Comparison of ENCODE assay signal across 10 cellular contexts in the genomic region with DNA sequence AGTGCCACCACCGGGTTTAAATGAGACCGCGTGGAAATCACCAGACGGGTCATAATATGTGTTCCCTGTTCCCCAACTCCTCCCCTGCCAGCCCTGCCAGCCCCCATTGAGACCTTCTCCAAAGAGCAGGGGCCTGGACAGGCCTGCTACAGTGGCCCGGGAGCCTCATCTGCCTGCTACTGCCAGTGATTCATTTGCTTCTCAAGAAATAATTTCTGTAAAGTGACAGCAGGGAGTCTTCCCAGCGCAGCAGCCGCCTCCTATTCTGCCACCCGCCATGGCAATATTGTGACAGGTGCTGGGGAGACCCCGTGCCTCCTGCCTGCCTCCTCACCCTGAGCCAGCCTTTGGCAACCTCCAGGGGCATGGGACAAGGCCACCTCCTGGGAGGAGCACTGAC. TPM values are rescaled to one million over a fixed set of nuclear protein-coding genes. Genes with fewer than 3 reads are reported as not detected.
DNase-seq lines count a peak whose midpoint lies in the region; ATAC-seq, FAIRE-seq and TF ChIP-seq lines count a peak whose summit lies in the region.
"Had no signal": no experiment of that assay in that cellular context is flagged by ENCODE, and none has a peak within 500 bp of the region (broad histone marks: within the 10 kb centered on the region; RNA-seq: fewer than 3 reads in every experiment).

No MANE protein-coding gene starts in this region.

- TF ChIP-seq EP300 in H1 (IDR thresholded peaks at IDR 0.05; ENCODE audit: borderline replicate concordance in 1 of 2, low read depth in 2 of 2, low read length in 2 of 2): no peak

- H3K9ac ChIP-seq in H1 (replicated peaks in 1 of 4; ENCODE audit: extremely low read depth in 1 of 4, low read depth in 3 of 4, low read length in 3 of 4): no peak overlapping the region

- H3K9me3 ChIP-seq in CD4-positive, alpha-beta T cell (ENCODE audit: control insufficient read depth, low read length): no peaks in the 10 kb centered on the region
- no peaks in the 10 kb centered on the region for H3K9me3 ChIP-seq in H1 (ENCODE audit: insufficient read depth in 2 of 2, low read depth in 1 of 2, low read length in 1 of 2)
- H3K9me3 ChIP-seq in prostate gland: no peaks in the 10 kb centered on the region

- TF ChIP-seq RAD21 in H1 (IDR thresholded peaks at IDR 0.05 in 1 of 2, conservative IDR thresholded peaks at IDR 0.05 in 1 of 2; ENCODE audit: low read depth in 2 of 2, low read length in 2 of 2): no peak

- H2BK12ac ChIP-seq in H1 (ENCODE audit: low read depth, low read length): no peak overlapping the region

- peaks cover 95% of the 10 kb centered on the region for H3K4me1 Mint-ChIP-seq in CD4-positive, alpha-beta T cell (ENCODE audit: low read depth)
- H3K4me1 Mint-ChIP-seq in T-cell: peaks cover 90 to 92% (median 90%) of the 10 kb centered on the region in 3 donors

- no peaks in the 10 kb centered on the region for H3K27me3 ChIP-seq in CD4-positive, alpha-beta T cell (ENCODE audit: control insufficient read depth, insufficient read depth, low read length)
- no peaks in the 10 kb centered on the region for H3K27me3 ChIP-seq in H1 (replicated peaks in 1 of 4; ENCODE audit: control insufficient read depth in 3 of 4, extremely low read depth in 1 of 4, insufficient read depth in 3 of 4, low read length in 3 of 4)
- no peaks in the 10 kb centered on the region for H3K27me3 ChIP-seq in prostate gland (replicated peaks; ENCODE audit: insufficient read depth)

- H4K91ac ChIP-seq in H1 (replicated peaks; ENCODE audit: insufficient read length, low read length): peak overlapping the region; percentile 39

- H3K23me2 ChIP-seq in H1 (ENCODE audit: low read depth, low read length): 0 out of 2 replicates have a peak, but pooled peaks cover 3% of the 10 kb centered on the region

- no peak overlapping the region for H3K18ac ChIP-seq in H1 (ENCODE audit: extremely low read depth, low read length)

- peak overlapping the region; percentile 34; the same call in 1 of the 2 replicates for H2BK15ac ChIP-seq in H1 (ENCODE audit: low read length)

- H3K36me3 Mint-ChIP-seq in CD4-positive, alpha-beta T cell (ENCODE audit: low read depth): peaks cover 12% of the 10 kb centered on the region
- peaks cover 5% of the 10 kb centered on the region for H3K36me3 Mint-ChIP-seq in T-cell

- POLR2A ChIA-PET in CD4-positive, alpha-beta T cell (lab: Charles Lee): interaction anchor here (1.5 to 5.5 kb wide), 3 partner anchors 10 to 20 kb away, joined by 9 to 100 read pairs (median 40); a partner anchor contains a TSS
- POLR2A ChIA-PET in T-cell (lab: Charles Lee): interaction anchor here in 1 of 2 donors (0.6 to 1.0 kb wide), 2 partner anchors 20 to 538 kb away, joined by 7 to 9 read pairs; a partner anchor contains a TSS
- POLR2A ChIA-PET in H1 (lab: Charles Lee; ENCODE audit: partially characterized antibody): interaction anchor here (2.9 kb wide), 2 partner anchors 9 to 11 kb away, joined by 12 to 28 read pairs; a partner anchor contains a TSS

- H3K4me3 ChIP-seq in H1 (ENCODE audit: extremely low read depth in 1 of 4, insufficient read depth in 2 of 4, low read depth in 3 of 4, low read length in 4 of 4): no peak overlapping the region
- H3K4me3 ChIP-seq in prostate gland: no peak overlapping the region

- no peak overlapping the region for H3K23ac ChIP-seq in H1 (ENCODE audit: insufficient read length)

- H2BK5ac ChIP-seq in H1 (ENCODE audit: low read depth, low read length): no peak overlapping the region

- no peak for FAIRE-seq in H1 (lab: Jason Lieb, UNC)
- FAIRE-seq: colon had no signal

- H2BK120ac ChIP-seq in H1 (replicated peaks; ENCODE audit: low read depth, low read length): no peak overlapping the region

- H4K20me1 ChIP-seq in H1 (replicated peaks in 1 of 2; ENCODE audit: control insufficient read depth in 1 of 2, insufficient read depth in 2 of 2, low read length in 2 of 2): no peaks in the 10 kb centered on the region

- no peak overlapping the region for H4K5ac ChIP-seq in H1 (ENCODE audit: insufficient read length, low read depth, low read length)

- H3K56ac ChIP-seq in H1 (replicated peaks; ENCODE audit: insufficient read length, low read depth, low read length): no peak overlapping the region

- H3K27ac Mint-ChIP-seq in CD4-positive, alpha-beta T cell: peak overlapping the region; percentile 99
- peak overlapping the region; percentile 99 for H3K27ac Mint-ChIP-seq in T-cell

- ATAC-seq in CD4-positive, alpha-beta T cell (ENCODE audit: poor library complexity): no peak
- ATAC-seq in T-cell (replicated peaks in 1 of 4): no peak

- TF ChIP-seq CTCF in CD4-positive, alpha-beta T cell (IDR thresholded peaks at IDR 0.05): no peak
- TF ChIP-seq CTCF in H1 (IDR thresholded peaks at IDR 0.05; ENCODE audit: control extremely low read depth in 1 of 3, insufficient read depth in 1 of 3, low read depth in 1 of 3, low read length in 3 of 3) (no peak), prostate gland (IDR thresholded peaks at IDR 0.05) (no peak)

- no peak for TF ChIP-seq POLR2A in H1 (IDR thresholded peaks at IDR 0.05; ENCODE audit: control extremely low read depth in 1 of 2, low read depth in 2 of 2, low read length in 2 of 2)
- TF ChIP-seq POLR2A in prostate gland (IDR thresholded peaks at IDR 0.05): no peak

- H2AFZ ChIP-seq in H1 (ENCODE audit: low read length): no peak overlapping the region

- H3K4ac ChIP-seq in H1 (replicated peaks; ENCODE audit: insufficient read length, low read depth, low read length): no peak overlapping the region

- H3K79me1 ChIP-seq in H1 (ENCODE audit: low read depth, low read length): no peaks in the 10 kb centered on the region

- H4K8ac ChIP-seq in H1 (ENCODE audit: extremely low read depth, insufficient read depth, low read length): no peak overlapping the region

- no peak overlapping the region for H3K4me2 ChIP-seq in H1 (ENCODE audit: insufficient read depth in 1 of 2, low read depth in 2 of 2, low read length in 2 of 2)

- no peaks in the 10 kb centered on the region for H3K79me2 ChIP-seq in H1 (ENCODE audit: control insufficient read depth in 1 of 2, insufficient read depth in 2 of 2, low read length in 2 of 2)

- no peaks in the 10 kb centered on the region for H3K9me3 Mint-ChIP-seq in CD4-positive, alpha-beta T cell
- no peaks in the 10 kb centered on the region for H3K9me3 Mint-ChIP-seq in T-cell

- H3K4me3 Mint-ChIP-seq in CD4-positive, alpha-beta T cell: peak overlapping the region; percentile 99
- peak overlapping the region; percentile 88 to 90 (median 89) for H3K4me3 Mint-ChIP-seq in T-cell

- WGBS in H1 (ENCODE audit: extremely low coverage in 1 of 2, insufficient coverage in 1 of 2, insufficient read length in 1 of 2, insufficient replicate concordance in 2 of 2, low coverage in 1 of 2, low lambda C conversion rate in 2 of 2, missing lambda C conversion rate in 1 of 2), 2 experiments: 91% methylated on average over 9 of the region's 9 CpGs; no CpG with 5 or more reads in 1 of the 2 experiments
- 88% methylated on average over 9 of the region's 9 CpGs for WGBS in prostate gland

- H2BK20ac ChIP-seq in H1 (ENCODE audit: low read length): no peak overlapping the region

- H3K14ac ChIP-seq in H1 (ENCODE audit: insufficient read length): no peak overlapping the region

- no peak for DNase-seq in CD4-positive, alpha-beta T cell
- DNase-seq in T-cell: no peak
- no peak for DNase-seq in H1 (ENCODE audit: low read depth in 1 of 2, low spot score in 2 of 2)
- DNase-seq in prostate gland (ENCODE audit: low spot score): no peak
- no peak for DNase-seq in KG1 (lab: John Stamatoyannopoulos, UW)
- DNase-seq in RPMI8226: no peak
- DNase-seq in OCI-M2 (lab: John Stamatoyannopoulos, UW; ENCODE audit: unreplicated experiment): no peak
- no peak for DNase-seq in NCI-H2107 treated with DMSO at 0.1 percent for 48 hours (lab: John Stamatoyannopoulos, UW; ENCODE audit: unreplicated experiment)
- DNase-seq: NCI-H510A had no signal

- H2AK5ac ChIP-seq in H1 (ENCODE audit: low read depth, low read length): no peak overlapping the region

- intact Hi-C loops in CD4-positive, alpha-beta T cell (cut with DNase I, micrococcal nuclease): no loop called here
- intact Hi-C loops in prostate gland (cut with DNase I): no loop called here

- CTCF ChIA-PET in CD4-positive, alpha-beta T cell (lab: Charles Lee): interaction anchor here (1.9 kb wide), 1 partner anchor 35 kb away, joined by 8 read pairs; no protein-coding TSS in a partner anchor
- CTCF ChIA-PET in T-cell (lab: Charles Lee) (no interaction called here), H1 (lab: Charles Lee; ENCODE audit: partially characterized antibody) (interaction anchor here (1.3 to 12.8 kb wide), 4 partner anchors 9 to 40 kb away, joined by 4 to 105 read pairs (median 37); a partner anchor contains a TSS)

- peak overlapping the region; percentile 95 for H3K27ac ChIP-seq in CD4-positive, alpha-beta T cell (ENCODE audit: low read depth, low read length)
- H3K27ac ChIP-seq in H1 (ENCODE audit: low read depth, low read length): no peak overlapping the region
- peak overlapping the region; percentile 17 to 91 for H3K27ac ChIP-seq in prostate gland

- H3K36me3 ChIP-seq in H1 (ENCODE audit: control insufficient read depth in 2 of 4, insufficient read depth in 4 of 4, low read length in 3 of 4) (no peaks in the 10 kb centered on the region), prostate gland (no peaks in the 10 kb centered on the region)

- H3K4me1 ChIP-seq in H1 (replicated peaks in 1 of 4; ENCODE audit: control insufficient read depth in 3 of 4, insufficient read depth in 4 of 4, low read length in 3 of 4): peaks cover 16 to 25% (median 20%) of the 10 kb centered on the region in 4 experiments
- peaks cover 48% of the 10 kb centered on the region for H3K4me1 ChIP-seq in prostate gland (replicated peaks)

- no peaks in the 10 kb centered on the region for H3K27me3 Mint-ChIP-seq in CD4-positive, alpha-beta T cell
- H3K27me3 Mint-ChIP-seq in T-cell: no peaks in the 10 kb centered on the region

RNA-seq across cellular contexts. Expression of a gene that starts 8.9 kb away (rescaled TPM):
- total RNA-seq in CD4-positive, alpha-beta T cell: 100 to 1,000 TPM; 106 to 112 TPM
- 10 to 100 TPM; 36.0 to 76.2 (median 37.7) TPM for total RNA-seq in T-cell
- total RNA-seq in H1 (2021; fragmentation: NEBNext Ultra II Directional; extraction: Animal tissue kit (Norgen Biotek cat#: 25700)): 8.7 and 10.4 TPM in 2 replicates
- polyA plus RNA-seq in H1 (2011; rRNA removed): 6.6 and 13.7 TPM in 2 replicates
- 5.2 TPM for polyA plus RNA-seq in H1 (2011; cell fraction: cytosol; rRNA removed)
- 8.2 TPM for polyA plus RNA-seq in H1 (2011; cell fraction: nucleus; rRNA removed)
- polyA plus RNA-seq in H1 (2012, experiment 1 of 2): 4.2 to 6.0 TPM (median 5.4 TPM) in 4 replicates
- polyA plus RNA-seq in H1 (2012, experiment 2 of 2): 5.2 TPM
- 3.5 TPM for polyA plus RNA-seq in H1 (2013, experiment 1 of 2)
- 3.6 TPM for polyA plus RNA-seq in H1 (2013, experiment 2 of 2)
- polyA minus RNA-seq in H1 (2011; rRNA and poly(A)+ RNA removed): 4.0 and 4.8 TPM in 2 replicates
- polyA minus RNA-seq in H1 (2011; cell fraction: cytosol; rRNA and poly(A)+ RNA removed): 4.8 TPM
- polyA minus RNA-seq in H1 (2011; cell fraction: nucleus; rRNA and poly(A)+ RNA removed): 2.6 TPM
- 10 to 100 TPM; 13.6 to 20.4 TPM for total RNA-seq in prostate gland

RNA-seq across cellular contexts. Expression of a gene that starts 45.2 kb away (rescaled TPM):
- under 1 TPM; 0.61 to 0.71 TPM for total RNA-seq in CD4-positive, alpha-beta T cell
- total RNA-seq in T-cell (1 to 10 TPM in 4 of 5 donors, under 1 TPM in 1; 0.85 to 2.8 (median 2.2) TPM), prostate gland (10 to 100 TPM; 15.7 to 58.4 TPM)
- 29.4 and 30.3 TPM in 2 replicates for total RNA-seq in H1 (2021; fragmentation: NEBNext Ultra II Directional; extraction: Animal tissue kit (Norgen Biotek cat#: 25700))
- 35.9 and 57.4 TPM in 2 replicates for polyA plus RNA-seq in H1 (2011; rRNA removed)
- polyA plus RNA-seq in H1 (2011; cell fraction: cytosol; rRNA removed): 61.4 TPM
- polyA plus RNA-seq in H1 (2011; cell fraction: nucleus; rRNA removed): 95.8 TPM
- 25.3 to 32.9 TPM (median 31.9 TPM) in 4 replicates for polyA plus RNA-seq in H1 (2012, experiment 1 of 2)
- polyA plus RNA-seq in H1 (2012, experiment 2 of 2): 35.0 TPM
- polyA plus RNA-seq in H1 (2013, experiment 1 of 2): 18.9 TPM
- polyA plus RNA-seq in H1 (2013, experiment 2 of 2): 16.0 TPM
- 20.3 and 22.0 TPM in 2 replicates for polyA minus RNA-seq in H1 (2011; rRNA and poly(A)+ RNA removed)
- polyA minus RNA-seq in H1 (2011; cell fraction: cytosol; rRNA and poly(A)+ RNA removed): 21.8 TPM
- polyA minus RNA-seq in H1 (2011; cell fraction: nucleus; rRNA and poly(A)+ RNA removed): 21.5 TPM

Comparison
In these comparisons a context has a peak if more than half of its experiments do, and no peak if none do; other contexts are left out.
1. CTCF ChIA-PET loops: an anchor here in CD4-positive, alpha-beta T cell (1.9 kb wide) and H1 (1.3 to 12.8 kb wide); none called in T-cell.